Comparison of ENCODE assay signal across 18 cellular contexts in the genomic region with DNA sequence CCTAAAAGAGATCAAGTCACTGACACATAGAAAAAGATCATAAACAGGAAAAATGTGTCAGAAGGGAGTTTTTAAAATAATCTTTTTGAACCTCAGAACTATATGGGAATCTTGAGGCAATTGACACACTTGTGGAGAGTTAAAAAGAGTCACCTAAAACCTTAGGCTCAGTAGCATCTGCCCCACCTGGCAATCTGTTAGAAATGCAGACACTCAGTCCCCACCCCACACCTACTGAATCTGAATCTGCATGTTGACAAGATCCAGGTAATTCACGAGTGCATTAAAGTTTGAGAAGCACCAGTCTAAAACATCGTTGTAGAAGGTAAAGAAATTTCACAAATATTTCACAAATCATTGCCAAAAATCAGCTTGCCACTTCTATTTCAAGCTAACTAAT.
DNase-seq lines count a peak whose midpoint lies in the region; ATAC-seq and TF ChIP-seq lines count a peak whose summit lies in the region.
"Had no signal": no experiment of that assay in that cellular context is flagged by ENCODE, and none has a peak within 500 bp of the region (broad histone marks: within the 10 kb centered on the region; RNA-seq: fewer than 3 reads in every experiment).

No MANE protein-coding gene starts in this region.

- H3K4ac ChIP-seq in mesendoderm (ENCODE audit: low read depth, low read length) = no peak overlapping the region

- no peak overlapping the region for H2BK120ac ChIP-seq in mesendoderm (ENCODE audit: low read depth, low read length)

- no TSS peak for BruUV-seq in mammary epithelial cell (replicated peaks; lab: Mats Ljungman, UMichigan)

- no peak overlapping the region for H3K9ac ChIP-seq in mammary epithelial cell (ENCODE audit: insufficient read depth, low read length)
- no peak overlapping the region for H3K9ac ChIP-seq in mesendoderm (ENCODE audit: low read length)
- H3K9ac ChIP-seq: KMS-11 had no signal

- no peak overlapping the region for H4K5ac ChIP-seq in mesendoderm (ENCODE audit: low read length)

- intact Hi-C loops in mammary epithelial cell (cut with micrococcal nuclease) = loop anchor here (5.0 kb wide), 1 partner anchor 390 kb away; the partner anchor contains the start of genes NR2F1 and NR2F1-AS1
- intact Hi-C loops in breast epithelium (cut with DNase I; ENCODE audit: low total_unique reads) = no loop called here

- no peak overlapping the region for H3K56ac ChIP-seq in mesendoderm (ENCODE audit: low read length)

- H3K4me1 ChIP-seq in mammary epithelial cell (ENCODE audit: insufficient read depth, low read length) (peaks cover 53% of the 10 kb centered on the region), breast epithelium (no peaks in the 10 kb centered on the region), mesendoderm (ENCODE audit: control insufficient read depth, low read depth, low read length) (no peaks in the 10 kb centered on the region)
- H3K4me1 ChIP-seq: HAP-1 had no signal

- no peak overlapping the region for H2AFZ ChIP-seq in mammary epithelial cell (ENCODE audit: low read depth, low read length)

- 93% methylated on average over 2 of the region's 2 CpGs for WGBS in mammary epithelial cell (ENCODE audit: low coverage, missing lambda C conversion rate)
- WGBS in mesendoderm (ENCODE audit: extremely low coverage, insufficient coverage, low lambda C conversion rate) = no CpG with 5 or more reads among the region's 2 CpGs

- H3K36me3 ChIP-seq in mammary epithelial cell (ENCODE audit: insufficient read depth, low read length) = no peaks in the 10 kb centered on the region
- H3K36me3 ChIP-seq in breast epithelium = no peaks in the 10 kb centered on the region
- no peaks in the 10 kb centered on the region for H3K36me3 ChIP-seq in brain microvascular endothelial cell (replicated peaks)
- no peaks in the 10 kb centered on the region for H3K36me3 ChIP-seq in mesendoderm (ENCODE audit: control insufficient read depth, insufficient read depth, low read length)
- H3K36me3 ChIP-seq: BE2C, HAP-1, upper lobe of left lung had no signal

- H3K79me2 ChIP-seq in mammary epithelial cell (ENCODE audit: insufficient read depth, low read length) (no peaks in the 10 kb centered on the region), mesendoderm (ENCODE audit: control insufficient read depth, insufficient read depth, low read length) (no peaks in the 10 kb centered on the region)

- H2BK15ac ChIP-seq in mesendoderm (replicated peaks; ENCODE audit: low read depth) = no peak overlapping the region

- no peak overlapping the region for H4K8ac ChIP-seq in mesendoderm (ENCODE audit: low read depth, low read length)

- in situ Hi-C loops in mammary epithelial cell (cut with MboI; ENCODE audit: low sequenced_read_pairs in 2 of 2) = no loop called here
- in situ Hi-C loops in brain microvascular endothelial cell (cut with HindIII; ENCODE audit: low pct_ligation_motif_present, low sequenced_read_pairs) = no loop called here

- H3K23ac ChIP-seq in mesendoderm (ENCODE audit: low read length) = no peak overlapping the region

- H3K4me3 ChIP-seq in mammary epithelial cell (replicated peaks in 1 of 3; ENCODE audit: insufficient read depth in 1 of 3, low read depth in 2 of 3, low read length in 3 of 3) = no peak overlapping the region
- H3K4me3 ChIP-seq in breast epithelium = no peak overlapping the region
- no peak overlapping the region for H3K4me3 ChIP-seq in brain microvascular endothelial cell (ENCODE audit: low read depth, low read length)
- H3K4me3 ChIP-seq in mesendoderm (ENCODE audit: low read length) = no peak overlapping the region
- H3K4me3 ChIP-seq: HAP-1, upper lobe of left lung had no signal

- no peaks in the 10 kb centered on the region for H4K20me1 ChIP-seq in mammary epithelial cell (ENCODE audit: insufficient read depth, low read length)

- H3K27me3 ChIP-seq in mammary epithelial cell (ENCODE audit: insufficient read depth, low read length) (no peaks in the 10 kb centered on the region), breast epithelium (no peaks in the 10 kb centered on the region), brain microvascular endothelial cell (replicated peaks) (no peaks in the 10 kb centered on the region), mesendoderm (ENCODE audit: insufficient read depth, low read length, poor library complexity) (no peaks in the 10 kb centered on the region)
- H3K27me3 ChIP-seq: BE2C, upper lobe of left lung had no signal

- H3K27ac ChIP-seq in mammary epithelial cell (ENCODE audit: insufficient read depth, low read depth, low read length) (no peak overlapping the region), breast epithelium (no peak overlapping the region), brain microvascular endothelial cell (peak overlapping the region; percentile 69), mesendoderm (ENCODE audit: low read depth, low read length) (no peak overlapping the region)
- H3K27ac ChIP-seq: KMS-11 had no signal

- CTCF ChIA-PET in mammary epithelial cell (lab: Charles Lee; ENCODE audit: low non-redundant PET) = no interaction called here

- H3K9me3 ChIP-seq in mammary epithelial cell (replicated peaks; ENCODE audit: insufficient read depth, low read length) (no peaks in the 10 kb centered on the region), breast epithelium (no peaks in the 10 kb centered on the region)
- H3K9me3 ChIP-seq: BE2C, HAP-1, upper lobe of left lung had no signal

- ATAC-seq in HG03139 (IDR thresholded peaks at IDR 0.05; ENCODE audit: unreplicated experiment) (no peak), HG02852 (IDR thresholded peaks at IDR 0.05; ENCODE audit: unreplicated experiment) (no peak)
- ATAC-seq: naive thymus-derived CD4-positive, alpha-beta T cell; sciatic nerve had no signal

- H3K18ac ChIP-seq in mesendoderm (ENCODE audit: low read length) = no peak overlapping the region

- no peak overlapping the region for H2BK5ac ChIP-seq in mesendoderm (ENCODE audit: low read length)

- dilution Hi-C loops in mammary epithelial cell (cut with HindIII; ENCODE audit: low sequenced_read_pairs) = no loop called here

- no peaks in the 10 kb centered on the region for H3K79me1 ChIP-seq in mesendoderm (ENCODE audit: low read length)

- TF ChIP-seq POLR2A in breast epithelium (IDR thresholded peaks at IDR 0.05) = no peak

- no peak overlapping the region for H2AK5ac ChIP-seq in mesendoderm (ENCODE audit: low read length)

- TF ChIP-seq CTCF in mammary epithelial cell (conservative IDR thresholded peaks at IDR 0.05 in 1 of 2, IDR thresholded peaks at IDR 0.05 in 1 of 2; ENCODE audit: extremely low read depth in 1 of 2, insufficient read depth in 1 of 2, low read depth in 1 of 2, low read length in 2 of 2) (no peak), breast epithelium (IDR thresholded peaks at IDR 0.05) (no peak), brain microvascular endothelial cell (IDR thresholded peaks at IDR 0.05; ENCODE audit: low read depth, low read length, missing control alignments) (no peak)

- H3K4me2 ChIP-seq in mammary epithelial cell (ENCODE audit: insufficient read depth, low read depth, low read length) = peak overlapping the region; percentile 50
- no peak overlapping the region for H3K4me2 ChIP-seq in mesendoderm (ENCODE audit: low read length)
- H3K4me2 ChIP-seq: KMS-11 had no signal

- no peak for DNase-seq in mammary epithelial cell
- no peak for DNase-seq in breast epithelium (ENCODE audit: low spot score in 2 of 2)
- no peak for DNase-seq in brain microvascular endothelial cell
- DNase-seq in mesendoderm = peak; percentile 13
- no peak for DNase-seq in activated T-cell treated with anti-CD3 and anti-CD28 coated beads, Interleukin-2, amount 50 U/mL, for 1 hour
- no peak for DNase-seq in GF-D8 (lab: John Stamatoyannopoulos, UW)
- DNase-seq: activated CD4-positive, alpha-beta T cell treated with anti-CD3 and anti-CD28 coated beads for 48 hours; BE2C; effector memory CD4-positive, alpha-beta T cell; naive thymus-derived CD4-positive, alpha-beta T cell; NCI-H526 treated with DMSO at 0.1 percent for 48 hours; SHP77; upper lobe of left lung had no signal
